25 cellular contexts compared by ENCODE assay signal in the genomic region with DNA sequence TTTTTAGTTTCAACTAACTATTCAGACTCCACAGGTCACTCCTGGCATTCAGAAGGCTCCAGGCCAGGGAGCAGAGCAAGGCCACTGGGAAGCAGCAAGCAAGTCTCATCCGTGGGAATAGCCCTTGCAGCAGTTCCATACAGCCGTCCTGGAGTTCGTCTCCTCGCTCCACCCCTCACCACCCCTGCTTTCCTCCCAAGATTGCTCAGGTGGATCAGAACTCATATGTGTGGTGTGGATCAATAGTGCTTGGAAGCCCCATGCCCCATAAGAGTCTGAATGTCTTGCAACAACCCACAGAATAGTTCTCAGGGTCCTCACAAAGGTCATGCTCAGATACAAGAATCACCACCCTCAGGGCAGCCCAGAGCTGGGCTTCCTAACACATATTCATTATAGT. TPM values are rescaled to one million over a fixed set of nuclear protein-coding genes. Genes with fewer than 3 reads are reported as not detected.
"Had no signal": no experiment of that assay in that cellular context is flagged by ENCODE, and none has a peak within 500 bp of the region (broad histone marks: within the 10 kb centered on the region; RNA-seq: fewer than 3 reads in every experiment).

No MANE protein-coding gene starts in this region.

- H3K4me1 ChIP-seq: esophagus squamous epithelium, psoas muscle, sigmoid colon, testis, transverse colon, vagina had no signal

- H3K36me3 Mint-ChIP-seq: immature natural killer cell; stimulated activated memory B cell treated with anti-CD40 and anti-IgM and Interleukin-4, amounts not matched to agents 10 μg/mL and 1 μg/mL and 100 μg/mL, for 72 hours had no signal

- H3K27me3 ChIP-seq: esophagus squamous epithelium, neutrophil, sigmoid colon, testis, transverse colon, vagina had no signal

- H3K27me3 Mint-ChIP-seq: effector memory CD8-positive, alpha-beta T cell; stimulated activated memory B cell treated with anti-CD40 and anti-IgM and Interleukin-4, amounts not matched to agents 10 μg/mL and 1 μg/mL and 100 μg/mL, for 72 hours had no signal

- DNase-seq: cortex of kidney; effector memory CD8-positive, alpha-beta T cell; erythroblast; esophagus squamous epithelium; foreskin melanocyte; glutamatergic neuron; hypothalamus; immature natural killer cell; islet precursor cell; kidney glomerular epithelial cell; mesendoderm; midbrain; naive thymus-derived CD4-positive, alpha-beta T cell; psoas muscle; right cardiac atrium; sigmoid colon; stimulated activated CD4-positive, alpha-beta T cell treated with anti-CD3 and anti-CD28 coated beads, Interleukin-2, amount 100 ng/mL, for 24 hours; stimulated activated CD4-positive, alpha-beta T cell treated with anti-CD3 and anti-CD28 coated beads, Interleukin-4, amount 100 ng/mL, for 24 hours; stimulated activated naive CD8-positive, alpha-beta T cell treated with anti-CD3 and anti-CD28 coated beads, Interleukin-15, Interleukin-2, amounts not matched to agents 100 U/mL and 50 U/mL, for 24 hours; substantia nigra; testis; transverse colon had no signal

- H3K9me3 ChIP-seq: esophagus squamous epithelium, neutrophil, psoas muscle, testis, transverse colon, vagina had no signal

- H3K9me3 Mint-ChIP-seq: effector memory CD8-positive, alpha-beta T cell; immature natural killer cell had no signal

- H3K27ac Mint-ChIP-seq: effector memory CD8-positive, alpha-beta T cell; immature natural killer cell; naive thymus-derived CD4-positive, alpha-beta T cell; stimulated activated memory B cell treated with anti-CD40 and anti-IgM and Interleukin-4, amounts not matched to agents 10 μg/mL and 1 μg/mL and 100 μg/mL, for 72 hours had no signal

- H3K36me3 ChIP-seq: esophagus squamous epithelium, neutrophil, sigmoid colon, transverse colon, vagina had no signal

- H3K27ac ChIP-seq: esophagus squamous epithelium, neutrophil, psoas muscle, sigmoid colon, testis, transverse colon, vagina had no signal

- H3K4me3 ChIP-seq: esophagus squamous epithelium, psoas muscle, sigmoid colon, testis, transverse colon, vagina had no signal

- ATAC-seq: effector memory CD8-positive, alpha-beta T cell; naive thymus-derived CD4-positive, alpha-beta T cell; psoas muscle had no signal

- H3K4me3 Mint-ChIP-seq: effector memory CD8-positive, alpha-beta T cell; immature natural killer cell; naive thymus-derived CD4-positive, alpha-beta T cell; stimulated activated memory B cell treated with anti-CD40 and anti-IgM and Interleukin-4, amounts not matched to agents 10 μg/mL and 1 μg/mL and 100 μg/mL, for 72 hours had no signal

RNA-seq across cellular contexts. Expression of a gene that starts 44.5 kb away (rescaled TPM):
- total RNA-seq: naive thymus-derived CD4-positive, alpha-beta T cell had no signal
- polyA plus RNA-seq: immature natural killer cell had no signal
